ENCODE assay signal across 15 cellular contexts in genomic region chr3:33746412-33747116, GRCh38. TPM values are rescaled to one million over a fixed set of nuclear protein-coding genes. Genes with fewer than 3 reads are reported as not detected.
A peak's percentile ranks its signal among the peaks of the same experiment; 100 is the strongest.
DNase-seq lines count a peak whose midpoint lies in the region; ATAC-seq and TF ChIP-seq lines count a peak whose summit lies in the region.
"Had no signal": no experiment of that assay in that cellular context is flagged by ENCODE, and none has a peak within 500 bp of the region (broad histone marks: within the 10 kb centered on the region; RNA-seq: fewer than 3 reads in every experiment).

No MANE protein-coding gene starts in this region.

- peak; percentile 55 for ATAC-seq in GM18499 (IDR thresholded peaks at IDR 0.05; ENCODE audit: insufficient read depth, unreplicated experiment)
- peak; percentile 27 for ATAC-seq in GM19468 (IDR thresholded peaks at IDR 0.05; ENCODE audit: extremely low read depth, unreplicated experiment)
- ATAC-seq in HG03442 (IDR thresholded peaks at IDR 0.05; ENCODE audit: unreplicated experiment) = peak; percentile 75
- ATAC-seq: activated T-helper 17 cell treated with anti-CD3 and anti-CD28 coated beads, Interleukin-2, amount 50 U/mL, for 72 hours had no signal

- TF ChIP-seq POLR2A in sigmoid colon (IDR thresholded peaks at IDR 0.05) (no peak), prostate gland (IDR thresholded peaks at IDR 0.05) (no peak)

- 64 to 75% methylated on average over 7 of the region's 7 CpGs for WGBS in sigmoid colon, 2 donors
- 61% methylated on average over 7 of the region's 7 CpGs for WGBS in prostate gland

- TF ChIP-seq CTCF in sigmoid colon (IDR thresholded peaks at IDR 0.05) (no peak), prostate gland (IDR thresholded peaks at IDR 0.05) (no peak)

- H3K27me3 Mint-ChIP-seq in activated T-helper 2 cell treated with anti-CD3 and anti-CD28 coated beads, Interferon-gamma antibody, Interleukin-2, Interleukin-4, amounts not matched to agents 10 μg/mL and 5 μg/mL and 100 μg/mL, durations not matched to agents 14 hours and 24 hours and 36 hours (ENCODE audit: low read depth) = peaks cover 12% of the 10 kb centered on the region

- H3K36me3 Mint-ChIP-seq in activated T-helper 2 cell treated with anti-CD3 and anti-CD28 coated beads, Interferon-gamma antibody, Interleukin-2, Interleukin-4, amounts not matched to agents 10 μg/mL and 5 μg/mL and 100 μg/mL, durations not matched to agents 14 hours and 24 hours and 36 hours (ENCODE audit: low read depth) = no peaks in the 10 kb centered on the region

- intact Hi-C loops in sigmoid colon (cut with DNase I) = no loop called here
- intact Hi-C loops in posterior cingulate gyrus (cut with DNase I) = no loop called here
- intact Hi-C loops in prostate gland (cut with DNase I) = no loop called here
- intact Hi-C loops in activated T-helper 2 cell treated with anti-CD3 and anti-CD28 coated beads, Interferon-gamma antibody, Interleukin-2, Interleukin-4, amounts not matched to agents 10 μg/mL and 5 μg/mL and 100 μg/mL, durations not matched to agents 14 hours and 24 hours and 36 hours (cut with micrococcal nuclease) = no loop called here

- no peak overlapping the region for H3K27ac ChIP-seq in sigmoid colon
- H3K27ac ChIP-seq in prostate gland = no peak overlapping the region
- H3K27ac ChIP-seq: colonic mucosa, left ventricle myocardium inferior, vagina had no signal

- peaks cover 10% of the 10 kb centered on the region for H3K4me1 Mint-ChIP-seq in activated T-helper 2 cell treated with anti-CD3 and anti-CD28 coated beads, Interferon-gamma antibody, Interleukin-2, Interleukin-4, amounts not matched to agents 10 μg/mL and 5 μg/mL and 100 μg/mL, durations not matched to agents 14 hours and 24 hours and 36 hours (ENCODE audit: low read depth)
- H3K4me1 Mint-ChIP-seq: activated T-helper 17 cell treated with anti-CD3 and anti-CD28 coated beads, Interleukin-2, amount 50 U/mL, for 72 hours had no signal

- H3K27me3 ChIP-seq in sigmoid colon = no peaks in the 10 kb centered on the region
- no peaks in the 10 kb centered on the region for H3K27me3 ChIP-seq in prostate gland (replicated peaks; ENCODE audit: insufficient read depth)
- H3K27me3 ChIP-seq: colonic mucosa, vagina had no signal

- DNase-seq in SIG-M5 treated with dmso at 0.1 percent for 504 hours (lab: John Stamatoyannopoulos, UW; ENCODE audit: unreplicated experiment) = peak; percentile 85
- no peak for DNase-seq in sigmoid colon
- DNase-seq in posterior cingulate gyrus = no peak
- DNase-seq in prostate gland (ENCODE audit: low spot score) = no peak
- DNase-seq in activated T-helper 2 cell treated with anti-CD3 and anti-CD28 coated beads, Interferon-gamma antibody, Interleukin-2, Interleukin-4, amounts not matched to agents 10 μg/mL and 5 μg/mL and 100 μg/mL, durations not matched to agents 14 hours and 24 hours and 36 hours (ENCODE audit: low spot score) = no peak
- DNase-seq: activated CD4-positive, alpha-beta T cell treated with anti-CD3 and anti-CD28 coated beads, Interleukin-2, amount 50 U/mL, for 1 hour; colonic mucosa; H9; KG1; left ventricle myocardium inferior had no signal

- no peak for TF ChIP-seq EP300 in sigmoid colon (IDR thresholded peaks at IDR 0.05)

- H3K36me3 ChIP-seq in sigmoid colon = no peaks in the 10 kb centered on the region
- no peaks in the 10 kb centered on the region for H3K36me3 ChIP-seq in prostate gland
- H3K36me3 ChIP-seq: colonic mucosa, left ventricle myocardium inferior, vagina had no signal

- H3K4me1 ChIP-seq in sigmoid colon = no peaks in the 10 kb centered on the region
- no peaks in the 10 kb centered on the region for H3K4me1 ChIP-seq in prostate gland (replicated peaks)
- H3K4me1 ChIP-seq: colonic mucosa, left ventricle myocardium inferior, vagina had no signal

- H3K4me3 ChIP-seq in sigmoid colon = no peak overlapping the region
- H3K4me3 ChIP-seq in prostate gland = no peak overlapping the region
- H3K4me3 ChIP-seq: colonic mucosa, left ventricle myocardium inferior, vagina had no signal

- H3K27ac Mint-ChIP-seq in activated T-helper 2 cell treated with anti-CD3 and anti-CD28 coated beads, Interferon-gamma antibody, Interleukin-2, Interleukin-4, amounts not matched to agents 10 μg/mL and 5 μg/mL and 100 μg/mL, durations not matched to agents 14 hours and 24 hours and 36 hours = no peak overlapping the region
- H3K27ac Mint-ChIP-seq: activated T-helper 17 cell treated with anti-CD3 and anti-CD28 coated beads, Interleukin-2, amount 50 U/mL, for 72 hours; H9 had no signal

- no peak overlapping the region for H3K4me3 Mint-ChIP-seq in activated T-helper 2 cell treated with anti-CD3 and anti-CD28 coated beads, Interferon-gamma antibody, Interleukin-2, Interleukin-4, amounts not matched to agents 10 μg/mL and 5 μg/mL and 100 μg/mL, durations not matched to agents 14 hours and 24 hours and 36 hours (ENCODE audit: low read depth)
- H3K4me3 Mint-ChIP-seq: activated T-helper 17 cell treated with anti-CD3 and anti-CD28 coated beads, Interleukin-2, amount 50 U/mL, for 72 hours; H9 had no signal

- H3K9me3 Mint-ChIP-seq in activated T-helper 2 cell treated with anti-CD3 and anti-CD28 coated beads, Interferon-gamma antibody, Interleukin-2, Interleukin-4, amounts not matched to agents 10 μg/mL and 5 μg/mL and 100 μg/mL, durations not matched to agents 14 hours and 24 hours and 36 hours = no peaks in the 10 kb centered on the region
- H3K9me3 Mint-ChIP-seq: activated T-helper 17 cell treated with anti-CD3 and anti-CD28 coated beads, Interleukin-2, amount 50 U/mL, for 72 hours; H9 had no signal

- H3K9me3 ChIP-seq in sigmoid colon = no peaks in the 10 kb centered on the region
- H3K9me3 ChIP-seq in prostate gland = no peaks in the 10 kb centered on the region
- H3K9me3 ChIP-seq: colonic mucosa, left ventricle myocardium inferior, vagina had no signal

RNA-seq across cellular contexts. Expression of gene CLASP2, which starts 28.5 kb away (rescaled TPM):
- total RNA-seq in sigmoid colon = 100 to 1,000 TPM in 1 of 4 donors, 10 to 100 TPM in 3; 77.7 to 122 (median 94.5) TPM
- polyA plus RNA-seq in sigmoid colon = 10 to 100 TPM in 1 of 3 donors, 1 to 10 TPM in 2; 4.8 to 12.5 (median 6.0) TPM
- total RNA-seq in prostate gland = 10 to 100 TPM; 34.5 to 73.2 TPM
- total RNA-seq in activated T-helper 2 cell treated with anti-CD3 and anti-CD28 coated beads, Interferon-gamma antibody, Interleukin-2, Interleukin-4, amounts not matched to agents 10 μg/mL and 5 μg/mL and 100 μg/mL, durations not matched to agents 14 hours and 24 hours and 36 hours = 58.8 and 70.9 TPM in 2 replicates

RNA-seq across cellular contexts. Expression of gene PDCD6IP, which starts 51.9 kb away (rescaled TPM):
- total RNA-seq in sigmoid colon (100 to 1,000 TPM in 3 of 4 donors, 10 to 100 TPM in 1; 77.1 to 125 (median 114) TPM), prostate gland (100 to 1,000 TPM; 165 to 251 TPM)
- 10 to 100 TPM; 51.1 to 97.6 (median 80.2) TPM for polyA plus RNA-seq in sigmoid colon
- 180 and 190 TPM in 2 replicates for total RNA-seq in activated T-helper 2 cell treated with anti-CD3 and anti-CD28 coated beads, Interferon-gamma antibody, Interleukin-2, Interleukin-4, amounts not matched to agents 10 μg/mL and 5 μg/mL and 100 μg/mL, durations not matched to agents 14 hours and 24 hours and 36 hours
